Comparison of ENCODE assay signal across 1 cellular context in genomic region chr16:50539053-50539615, GRCh38.
TF ChIP-seq lines count a peak whose summit lies in the region.

No MANE protein-coding gene starts in this region.

TF ChIP-seq in HepG2, 621 proteins besides CTCF, POLR2A, EP300 and RAD21 (continued from another document and continues in another):
- no peak for TF ChIP-seq DZIP1 (CRISPR knock-in tag; IDR thresholded peaks at IDR 0.05)
- TF ChIP-seq BATF2 (CRISPR knock-in tag; IDR thresholded peaks at IDR 0.05) = no peak
- peak; percentile 71; the same call in 1 of the 2 replicates for TF ChIP-seq MAZ (IDR thresholded peaks at IDR 0.05; ENCODE audit: borderline replicate concordance, low read depth, low read length)
- peak; percentile 61 for TF ChIP-seq MAZ (CRISPR knock-in tag; IDR thresholded peaks at IDR 0.05; ENCODE audit: low read depth)
- peak; percentile 73 for TF ChIP-seq MIXL1 (CRISPR knock-in tag; IDR thresholded peaks at IDR 0.05)
- no peak for TF ChIP-seq LCORL (IDR thresholded peaks at IDR 0.05)
- TF ChIP-seq LCORL (CRISPR knock-in tag; IDR thresholded peaks at IDR 0.05) = peak; percentile 96
- TF ChIP-seq NFIB (CRISPR knock-in tag; IDR thresholded peaks at IDR 0.05; ENCODE audit: borderline replicate concordance) = no peak
- TF ChIP-seq ZNF678 (CRISPR knock-in tag; IDR thresholded peaks at IDR 0.05) = no peak
- TF ChIP-seq E2F2 (CRISPR knock-in tag; IDR thresholded peaks at IDR 0.05; ENCODE audit: borderline replicate concordance) = no peak
- no peak for TF ChIP-seq RFX3 (CRISPR knock-in tag; IDR thresholded peaks at IDR 0.05)
- TF ChIP-seq ELF1 (CRISPR knock-in tag; IDR thresholded peaks at IDR 0.05) = peak; percentile 52; the same call in 1 of the 2 replicates
- peak; percentile 45; the same call in 1 of the 2 replicates for TF ChIP-seq TAF1 (CRISPR knock-in tag; IDR thresholded peaks at IDR 0.05)
- peak; percentile 29; the same call in 1 of the 2 replicates for TF ChIP-seq TFDP1 (CRISPR knock-in tag; IDR thresholded peaks at IDR 0.05; ENCODE audit: borderline replicate concordance)
- no peak for TF ChIP-seq GABPA (IDR thresholded peaks at IDR 0.05; ENCODE audit: low read depth, low read length)
- peak; percentile 48 for TF ChIP-seq GABPA (CRISPR knock-in tag; IDR thresholded peaks at IDR 0.05; ENCODE audit: low read depth)
- TF ChIP-seq NFE2L1 (CRISPR knock-in tag; IDR thresholded peaks at IDR 0.05; ENCODE audit: borderline replicate concordance) = no peak
- no peak for TF ChIP-seq ZNF20 (CRISPR knock-in tag; IDR thresholded peaks at IDR 0.05)
- TF ChIP-seq ZNF230 (CRISPR knock-in tag; IDR thresholded peaks at IDR 0.05) = peak; percentile 80; the same call in 1 of the 2 replicates
- TF ChIP-seq E2F5 (CRISPR knock-in tag; conservative IDR thresholded peaks at IDR 0.05) = no peak
- peak; percentile 89 for TF ChIP-seq ASH2L (IDR thresholded peaks at IDR 0.05; ENCODE audit: insufficient read length, low read depth, low read length)
- 0 out of 2 replicates have a peak, but pooled peaks have one; percentile 59 for TF ChIP-seq ZXDC (CRISPR knock-in tag; IDR thresholded peaks at IDR 0.05)
- TF ChIP-seq TAF15 (IDR thresholded peaks at IDR 0.05; ENCODE audit: low read depth, low read length, poor library complexity, severe bottlenecking) = no peak
- 0 out of 2 replicates have a peak, but pooled peaks have one; percentile 76 for TF ChIP-seq ZBTB20 (CRISPR knock-in tag; IDR thresholded peaks at IDR 0.05; ENCODE audit: borderline replicate concordance, low read depth)
- no peak for TF ChIP-seq DDIT3 (CRISPR knock-in tag; IDR thresholded peaks at IDR 0.05)
- peak; percentile 78 for TF ChIP-seq MAX (IDR thresholded peaks at IDR 0.05)
- TF ChIP-seq GABPB1 (CRISPR knock-in tag; IDR thresholded peaks at IDR 0.05) = peak; percentile 27
- TF ChIP-seq FLYWCH1 (CRISPR knock-in tag; IDR thresholded peaks at IDR 0.05) = no peak
- peak; percentile 81 for TF ChIP-seq NCOA1 (CRISPR knock-in tag; IDR thresholded peaks at IDR 0.05)
- TF ChIP-seq IRF2 (CRISPR knock-in tag; IDR thresholded peaks at IDR 0.05) = peak; percentile 90
- TF ChIP-seq MNT (IDR thresholded peaks at IDR 0.05) = peak; percentile 29; the same call in 1 of the 2 replicates
- TF ChIP-seq ZNF292 (CRISPR knock-in tag; IDR thresholded peaks at IDR 0.05; ENCODE audit: borderline replicate concordance, low read depth) = peak; percentile 99; the same call in 1 of the 2 replicates
- TF ChIP-seq NFYC (CRISPR knock-in tag; IDR thresholded peaks at IDR 0.05) = no peak
- no peak for TF ChIP-seq CREB3 (CRISPR knock-in tag; IDR thresholded peaks at IDR 0.05)
- TF ChIP-seq FOSL1 (CRISPR knock-in tag; IDR thresholded peaks at IDR 0.05; ENCODE audit: borderline replicate concordance) = no peak
- TF ChIP-seq ZNF572 (CRISPR knock-in tag; IDR thresholded peaks at IDR 0.05) = peak; percentile 65; the same call in 1 of the 2 replicates
- TF ChIP-seq JDP2 (CRISPR knock-in tag; IDR thresholded peaks at IDR 0.05; ENCODE audit: borderline replicate concordance) = no peak
- peak; percentile 67 for TF ChIP-seq SP4 (CRISPR knock-in tag; IDR thresholded peaks at IDR 0.05)
- TF ChIP-seq MAFK (conservative IDR thresholded peaks at IDR 0.05 in 1 of 2, IDR thresholded peaks at IDR 0.05 in 1 of 2; ENCODE audit: low read length in 2 of 2) = no peak
- no peak for TF ChIP-seq HOXD1 (CRISPR knock-in tag; IDR thresholded peaks at IDR 0.05)
- TF ChIP-seq TFAP4 (IDR thresholded peaks at IDR 0.05; ENCODE audit: borderline replicate concordance, low read depth) = peak; percentile 60; the same call in 1 of the 2 replicates
- no peak; the same call in 1 of the 2 replicates for TF ChIP-seq SIN3B (IDR thresholded peaks at IDR 0.05; ENCODE audit: low read length)
- no peak for TF ChIP-seq PBX3 (CRISPR knock-in tag; IDR thresholded peaks at IDR 0.05; ENCODE audit: borderline replicate concordance)
- TF ChIP-seq RNF2 (conservative IDR thresholded peaks at IDR 0.05; ENCODE audit: low read depth) = no peak
- peak; percentile 31 for TF ChIP-seq YY1 (IDR thresholded peaks at IDR 0.05; ENCODE audit: insufficient read depth, insufficient replicate concordance, low read depth, low read length)
- peak; percentile 45; the same call in 1 of the 2 replicates for TF ChIP-seq EHMT2 (IDR thresholded peaks at IDR 0.05; ENCODE audit: borderline replicate concordance, low read depth, low read length)
- TF ChIP-seq HMG20B (CRISPR knock-in tag; conservative IDR thresholded peaks at IDR 0.05) = peak; percentile 78
- no peak for TF ChIP-seq ZSCAN20 (CRISPR knock-in tag; IDR thresholded peaks at IDR 0.05; ENCODE audit: borderline replicate concordance)
- 0 out of 2 replicates have a peak, but pooled peaks have one; percentile 27 for TF ChIP-seq ZNF33B (CRISPR knock-in tag; IDR thresholded peaks at IDR 0.05)
- TF ChIP-seq SIX1 (CRISPR knock-in tag; IDR thresholded peaks at IDR 0.05; ENCODE audit: borderline replicate concordance) = 0 out of 2 replicates have a peak, but pooled peaks have one; percentile 54
- TF ChIP-seq POGK (CRISPR knock-in tag; conservative IDR thresholded peaks at IDR 0.05) = peak; percentile 86
